In the genomic region with DNA sequence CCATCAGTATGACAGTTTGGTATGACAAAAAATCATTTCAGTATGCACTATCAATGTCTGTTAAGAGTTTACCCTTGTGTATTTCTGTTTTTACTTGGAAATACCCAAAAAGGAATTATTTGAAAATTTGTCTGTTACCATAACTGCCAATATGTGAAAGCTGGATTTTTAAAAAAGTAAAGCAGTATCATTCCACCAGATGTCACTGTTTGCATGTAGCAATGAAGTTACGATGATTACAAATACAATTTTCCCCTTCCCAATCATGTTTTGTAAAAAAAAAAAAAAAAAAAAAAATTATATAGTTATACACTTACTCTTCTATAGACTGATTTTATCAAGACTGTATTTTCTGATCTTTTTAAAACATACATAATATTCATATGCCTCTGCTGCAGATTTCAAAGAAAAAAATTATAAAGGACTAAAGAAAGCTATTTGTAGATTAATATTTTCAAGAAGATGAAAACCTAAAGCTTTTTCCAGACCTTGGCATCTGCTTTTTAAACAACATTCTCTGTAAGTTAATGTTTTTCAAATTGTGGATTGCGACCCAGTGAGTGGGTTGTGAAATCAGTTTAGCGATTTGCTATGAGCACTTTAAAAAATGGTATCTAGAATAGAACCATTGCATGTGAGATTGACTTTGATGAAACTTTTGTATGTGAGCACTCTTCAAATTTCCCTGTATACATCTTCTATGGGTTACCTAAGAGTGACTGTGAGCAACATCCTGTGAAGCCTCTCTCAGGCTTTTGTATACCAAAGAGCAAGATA, we compare ENCODE assay signal across 9 cellular contexts.
DNase-seq lines count a peak whose midpoint lies in the region; TF ChIP-seq lines count a peak whose summit lies in the region.
"Had no signal": no experiment of that assay in that cellular context is flagged by ENCODE, and none has a peak within 500 bp of the region (broad histone marks: within the 10 kb centered on the region; RNA-seq: fewer than 3 reads in every experiment).

No MANE protein-coding gene starts in this region.

- no peak overlapping the region for H2BK120ac ChIP-seq in mesendoderm (ENCODE audit: low read depth, low read length)

- no peak overlapping the region for H4K5ac ChIP-seq in mesendoderm (ENCODE audit: low read length)

- no peak overlapping the region for H3K4me2 ChIP-seq in mesendoderm (ENCODE audit: low read length)

- no peak overlapping the region for H3K18ac ChIP-seq in mesendoderm (ENCODE audit: low read length)

- no peak overlapping the region for H3K23ac ChIP-seq in mesendoderm (ENCODE audit: low read length)

- H2BK15ac ChIP-seq in mesendoderm (replicated peaks; ENCODE audit: low read depth) = no peak overlapping the region

- no peaks in the 10 kb centered on the region for H3K27me3 ChIP-seq in brain microvascular endothelial cell (replicated peaks)
- H3K27me3 ChIP-seq in mesendoderm (ENCODE audit: insufficient read depth, low read length, poor library complexity) = no peaks in the 10 kb centered on the region
- no peaks in the 10 kb centered on the region for H3K27me3 ChIP-seq in suprapubic skin
- no peaks in the 10 kb centered on the region for H3K27me3 ChIP-seq in thyroid gland

- H3K9ac ChIP-seq in mesendoderm (ENCODE audit: low read length) = no peak overlapping the region

- intact Hi-C loops in thyroid gland (cut with DNase I) = no loop called here

- WGBS in mesendoderm (ENCODE audit: extremely low coverage, insufficient coverage, low lambda C conversion rate) = no CpG with 5 or more reads among the region's 3 CpGs
- WGBS in suprapubic skin = 67% methylated on average over 3 of the region's 3 CpGs
- 73 to 78% methylated on average over 3 of the region's 3 CpGs for WGBS in thyroid gland, 2 donors

- H3K79me1 ChIP-seq in mesendoderm (ENCODE audit: low read length) = no peaks in the 10 kb centered on the region

- H4K8ac ChIP-seq in mesendoderm (ENCODE audit: low read depth, low read length) = no peak overlapping the region

- H3K4me1 ChIP-seq in mesendoderm (ENCODE audit: control insufficient read depth, low read depth, low read length) (no peaks in the 10 kb centered on the region), suprapubic skin (no peaks in the 10 kb centered on the region), thyroid gland (no peaks in the 10 kb centered on the region)

- in situ Hi-C loops in brain microvascular endothelial cell (cut with HindIII; ENCODE audit: low pct_ligation_motif_present, low sequenced_read_pairs) = no loop called here

- no peak for TF ChIP-seq EP300 in suprapubic skin (IDR thresholded peaks at IDR 0.05)

- H3K4me3 ChIP-seq in NB4 (ENCODE audit: low read depth, low read length) (no peak overlapping the region), brain microvascular endothelial cell (ENCODE audit: low read depth, low read length) (no peak overlapping the region), mesendoderm (ENCODE audit: low read length) (no peak overlapping the region), suprapubic skin (no peak overlapping the region), thyroid gland (replicated peaks in 1 of 3) (no peak overlapping the region)

- no peaks in the 10 kb centered on the region for H3K9me3 ChIP-seq in suprapubic skin
- H3K9me3 ChIP-seq in thyroid gland = no peaks in the 10 kb centered on the region

- no peak overlapping the region for H2AK5ac ChIP-seq in mesendoderm (ENCODE audit: low read length)

- H3K4ac ChIP-seq in mesendoderm (ENCODE audit: low read depth, low read length) = no peak overlapping the region

- DNase-seq in DMS53 treated with DMSO at 0.1 percent for 48 hours (lab: John Stamatoyannopoulos, UW; ENCODE audit: unreplicated experiment) = peak; percentile 13
- peak; percentile 2 for DNase-seq in NB4 (ENCODE audit: low read depth)
- peak; percentile 13 for DNase-seq in brain microvascular endothelial cell
- DNase-seq in mesendoderm = peak; percentile 3
- no peak for DNase-seq in UCSD-AML1 (lab: John Stamatoyannopoulos, UW; ENCODE audit: unreplicated experiment)
- no peak for DNase-seq in suprapubic skin (ENCODE audit: low spot score in 2 of 2)
- DNase-seq in thyroid gland = no peak
- no peak for DNase-seq in NCI-H187 (lab: John Stamatoyannopoulos, UW)

- no peaks in the 10 kb centered on the region for H3K79me2 ChIP-seq in mesendoderm (ENCODE audit: control insufficient read depth, insufficient read depth, low read length)

- H3K27ac ChIP-seq in brain microvascular endothelial cell (no peak overlapping the region), mesendoderm (ENCODE audit: low read depth, low read length) (no peak overlapping the region), suprapubic skin (no peak overlapping the region), thyroid gland (no peak overlapping the region)
- H3K27ac ChIP-seq: HL-60 had no signal

- TF ChIP-seq POLR2A in NB4 (IDR thresholded peaks at IDR 0.05; ENCODE audit: extremely low read depth, insufficient read length) (no peak), suprapubic skin (IDR thresholded peaks at IDR 0.05) (no peak), thyroid gland (IDR thresholded peaks at IDR 0.05) (no peak)

- TF ChIP-seq CTCF in NB4 (IDR thresholded peaks at IDR 0.05; ENCODE audit: low read depth, low read length) = peak; percentile 8
- peak; percentile 38 for TF ChIP-seq CTCF in brain microvascular endothelial cell (IDR thresholded peaks at IDR 0.05; ENCODE audit: low read depth, low read length, missing control alignments)
- TF ChIP-seq CTCF in suprapubic skin (IDR thresholded peaks at IDR 0.05) = no peak
- TF ChIP-seq CTCF in thyroid gland (IDR thresholded peaks at IDR 0.05) = peak in 1 of 6 experiments; percentile 27

- H3K36me3 ChIP-seq in brain microvascular endothelial cell (replicated peaks) = no peaks in the 10 kb centered on the region
- H3K36me3 ChIP-seq in mesendoderm (ENCODE audit: control insufficient read depth, insufficient read depth, low read length) = no peaks in the 10 kb centered on the region
- no peaks in the 10 kb centered on the region for H3K36me3 ChIP-seq in suprapubic skin
- no peaks in the 10 kb centered on the region for H3K36me3 ChIP-seq in thyroid gland

- no peak overlapping the region for H2BK5ac ChIP-seq in mesendoderm (ENCODE audit: low read length)

- H3K56ac ChIP-seq in mesendoderm (ENCODE audit: low read length) = no peak overlapping the region

Comparison
In these comparisons a context has a peak if more than half of its experiments do, and no peak if none do; other contexts are left out.
1. DNase-seq: peak in DMS53 treated with DMSO at 0.1 percent for 48 hours (single experiment), NB4 (single experiment), brain microvascular endothelial cell (single experiment) and mesendoderm (single experiment); none in UCSD-AML1 (single experiment), suprapubic skin (0 of 2), thyroid gland (0 of 2) and NCI-H187 (0 of 2).
2. CTCF ChIP-seq: peak in NB4 (single experiment) and brain microvascular endothelial cell (single experiment); none in suprapubic skin (0 of 2).